Comparison of ENCODE assay signal across 8 cellular contexts in the genomic region with DNA sequence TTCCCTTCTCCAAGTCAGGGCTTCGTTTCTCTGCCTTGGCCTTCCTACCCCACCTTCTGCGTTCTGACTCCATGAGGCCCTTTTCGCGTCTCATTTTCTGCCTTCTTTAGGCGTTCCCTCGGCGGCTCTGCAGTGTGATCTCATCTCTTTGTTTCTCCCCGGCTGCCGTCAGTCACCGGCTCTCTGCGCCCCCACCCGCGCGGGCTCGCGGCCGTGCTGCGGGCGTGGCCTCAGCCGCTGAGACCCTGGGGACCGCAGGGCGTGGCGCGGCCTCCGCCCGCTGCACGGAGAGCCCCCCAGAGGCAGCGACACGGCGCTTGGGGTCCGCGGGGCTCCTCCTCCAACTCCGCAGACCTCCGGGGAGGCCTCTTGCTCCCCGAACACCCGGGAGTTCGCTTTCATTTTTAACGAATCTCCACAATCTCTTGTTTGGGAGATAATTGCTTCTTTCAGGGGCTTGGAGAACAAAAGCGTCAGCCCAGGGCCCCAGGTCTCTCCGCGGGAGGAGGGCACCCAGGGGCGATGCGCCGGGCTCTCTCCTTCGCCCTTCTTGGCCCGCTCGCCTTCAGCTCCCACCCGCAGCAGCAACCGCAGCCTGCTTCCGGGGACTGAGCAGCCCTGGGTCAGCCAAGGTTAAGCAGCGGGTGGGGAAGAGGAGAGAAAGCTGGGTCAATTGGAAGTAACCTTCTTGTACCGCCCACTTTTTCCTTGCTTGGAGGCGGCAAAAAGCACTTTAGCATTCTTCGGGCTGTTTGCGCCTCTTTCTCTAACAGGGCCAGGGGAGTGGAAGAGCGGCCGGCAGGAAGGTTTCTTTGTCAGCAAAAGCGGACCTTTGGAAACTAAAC. TPM values are rescaled to one million over a fixed set of nuclear protein-coding genes. Genes with fewer than 3 reads are reported as not detected.
DNase-seq lines count a peak whose midpoint lies in the region; ATAC-seq and TF ChIP-seq lines count a peak whose summit lies in the region.

No MANE protein-coding gene starts in this region.

- ATAC-seq in heart right ventricle = peak; percentile 95 to 99 (median 96)

- H3K36me3 Mint-ChIP-seq in type B pancreatic cell = no peaks in the 10 kb centered on the region

- H3F3A ChIP-seq in SU-DHL-6 (ENCODE audit: insufficient read depth) = peaks cover 10% of the 10 kb centered on the region

- intact Hi-C loops in heart right ventricle (cut with DNase I) (loop anchor here in 1 of 10 donors (10.0 kb wide), 1 partner anchor 144 kb away; no protein-coding TSS in a partner anchor), posterior cingulate gyrus (cut with DNase I) (no loop called here)

- peak overlapping the region; percentile 46 for H3K9ac ChIP-seq in SU-DHL-6 (ENCODE audit: low read length)

- peak overlapping the region; percentile 82 for H2AFZ ChIP-seq in SU-DHL-6 (ENCODE audit: low read depth, low read length, severe bottlenecking)

- peak overlapping the region; percentile 93 for H3K4me3 Mint-ChIP-seq in type B pancreatic cell

- no peaks in the 10 kb centered on the region for H3K9me2 ChIP-seq in SU-DHL-6 (replicated peaks; ENCODE audit: insufficient read depth, low read length)

- H3K27me3 ChIP-seq in HAP-1 (ENCODE audit: low read depth) (no peaks in the 10 kb centered on the region), MG63 (no peaks in the 10 kb centered on the region), SU-DHL-6 (ENCODE audit: low read length) (no peaks in the 10 kb centered on the region), heart right ventricle (no peaks in the 10 kb centered on the region)

- no peak overlapping the region for H3K27ac ChIP-seq in SU-DHL-6 (ENCODE audit: low read depth, low read length)
- peak overlapping the region; percentile 68 for H3K27ac ChIP-seq in adipose tissue (ENCODE audit: low read depth, low read length)
- H3K27ac ChIP-seq in heart right ventricle = peak overlapping the region; percentile 92 to 99 (median 97)

- no peaks in the 10 kb centered on the region for H3K79me2 ChIP-seq in SU-DHL-6 (ENCODE audit: insufficient read depth, low read length)

- no peaks in the 10 kb centered on the region for H3K27me3 Mint-ChIP-seq in type B pancreatic cell

- peaks cover 23% of the 10 kb centered on the region for H3K4me1 ChIP-seq in HAP-1
- peaks cover 0 to 36% (median 25%) of the 10 kb centered on the region in 9 donors for H3K4me1 ChIP-seq in heart right ventricle

- in situ Hi-C loops in HAP-1 (cut with MboI; ENCODE audit: low sequenced_read_pairs) = no loop called here

- no peaks in the 10 kb centered on the region for H3K9me3 ChIP-seq in HAP-1
- no peaks in the 10 kb centered on the region for H3K9me3 ChIP-seq in MG63
- no peaks in the 10 kb centered on the region for H3K9me3 ChIP-seq in SU-DHL-6 (ENCODE audit: insufficient read depth, low read length)
- H3K9me3 ChIP-seq in heart right ventricle = no peaks in the 10 kb centered on the region

- no peaks in the 10 kb centered on the region for H4K20me1 ChIP-seq in SU-DHL-6 (ENCODE audit: low read depth, low read length)

- H3K27ac Mint-ChIP-seq in type B pancreatic cell = peak overlapping the region; percentile 98

- DNase-seq in GM03348 (ENCODE audit: low spot score) (peak; percentile 91), HAP-1 (ENCODE audit: low spot score in 2 of 2) (peak; percentile 88 to 89), MG63 (peak; percentile 95), heart right ventricle (peak; percentile 85 to 87), posterior cingulate gyrus (peak; percentile 46 to 95 (median 68)), type B pancreatic cell (ENCODE audit: extremely low spot score, unreplicated experiment) (peak; percentile 84)

- H3K4me2 ChIP-seq in SU-DHL-6 (ENCODE audit: low read depth, low read length, poor library complexity, severe bottlenecking) = peak overlapping the region; percentile 60

- no peaks in the 10 kb centered on the region for H3K9me3 Mint-ChIP-seq in type B pancreatic cell

- TF ChIP-seq CTCF in SU-DHL-6 (IDR thresholded peaks at IDR 0.05; ENCODE audit: insufficient read depth, low read length, poor library complexity, severe bottlenecking) (no peak), heart right ventricle (IDR thresholded peaks at IDR 0.05) (no peak), type B pancreatic cell (conservative IDR thresholded peaks at IDR 0.05) (no peak)

- H3K4me3 ChIP-seq in HAP-1 (peak overlapping the region; percentile 41), MG63 (peak overlapping the region; percentile 62), SU-DHL-6 (ENCODE audit: insufficient read depth, low read length, poor library complexity, severe bottlenecking) (peak overlapping the region; percentile 43), heart right ventricle (peak overlapping the region; percentile 62 to 88 (median 75))

- 0% methylated on average over 58 of the region's 58 CpGs for WGBS in adipose tissue, 3 donors
- 1% methylated on average over 58 of the region's 58 CpGs for WGBS in heart right ventricle, 2 donors

- H3K36me3 ChIP-seq in HAP-1 (replicated peaks) = no peaks in the 10 kb centered on the region
- no peaks in the 10 kb centered on the region for H3K36me3 ChIP-seq in MG63
- no peaks in the 10 kb centered on the region for H3K36me3 ChIP-seq in SU-DHL-6 (ENCODE audit: low read length)
- no peaks in the 10 kb centered on the region for H3K36me3 ChIP-seq in heart right ventricle

- H3K4me1 Mint-ChIP-seq in type B pancreatic cell (ENCODE audit: unreplicated experiment) = peaks cover 42% of the 10 kb centered on the region

RNA-seq across cellular contexts. Expression of a gene that starts 35.2 kb away (rescaled TPM):
- total RNA-seq in MG63 (2014; rRNA removed; shearing (Covaris generic); ENCODE audit: low replicate concordance) = not detected in 2 replicates
- polyA plus RNA-seq in adipose tissue = 1 to 10 TPM in 1 of 3 donors, under 1 TPM in 2; 0.06 to 1.5 (median 0.38) TPM
- 1 to 10 TPM in 4 of 10 donors, under 1 TPM in 5, not detected in 1; 0.52 to 2.3 (median 0.83) TPM for total RNA-seq in heart right ventricle
- 1 to 10 TPM in 1 of 2 donors, under 1 TPM in 1; 0.29 to 2.0 TPM for polyA plus RNA-seq in heart right ventricle
- 4.2 and 46.5 TPM in 2 replicates for total RNA-seq in type B pancreatic cell (ENCODE audit: low replicate concordance)
